In genomic region chr3:121916189-121916588, GRCh38 we compare ENCODE assay signal across 21 cellular contexts. TPM values are rescaled to one million over a fixed set of nuclear protein-coding genes. Genes with fewer than 3 reads are reported as not detected.
DNase-seq lines count a peak whose midpoint lies in the region; ATAC-seq and TF ChIP-seq lines count a peak whose summit lies in the region.
"Had no signal": no experiment of that assay in that cellular context is flagged by ENCODE, and none has a peak within 500 bp of the region (broad histone marks: within the 10 kb centered on the region; RNA-seq: fewer than 3 reads in every experiment).

No MANE protein-coding gene starts in this region.

- no peaks in the 10 kb centered on the region for H3K27me3 ChIP-seq in PC-3 (ENCODE audit: low read length)

- no peaks in the 10 kb centered on the region for H3K4me1 ChIP-seq in PC-3 (ENCODE audit: insufficient read depth, low read length)

- intact Hi-C loops in PC-3 (cut with micrococcal nuclease) = no loop called here
- intact Hi-C loops in activated naive CD4-positive, alpha-beta T cell treated with anti-CD3 and anti-CD28 coated beads for 36 hours (cut with micrococcal nuclease) = no loop called here
- intact Hi-C loops in cardiac septum (cut with DNase I) = no loop called here

- DNase-seq in PC-3 = peak; percentile 34
- peak; percentile 14 for DNase-seq in iPS-NIHi11 (ENCODE audit: low spot score)
- peak; percentile 86 for DNase-seq in renal cortical epithelial cell (ENCODE audit: low read depth)
- no peak for DNase-seq in activated naive CD4-positive, alpha-beta T cell treated with anti-CD3 and anti-CD28 coated beads for 36 hours
- no peak for DNase-seq in NCI-H524 treated with DMSO at 0.1 percent for 48 hours (lab: John Stamatoyannopoulos, UW)
- DNase-seq in cardiac septum (ENCODE audit: low spot score) = no peak
- DNase-seq in NCI-H2029 (lab: John Stamatoyannopoulos, UW) = no peak
- DNase-seq: DMS 273 treated with DMSO at 0.1 percent for 48 hours; H7; IMR-90; Kasumi-1; NCI-H146; NCI-H2081 treated with DMSO at 0.1 percent for 48 hours; NCI-H2227 treated with DMSO at 0.1 percent for 48 hours; NCI-H526; NK-92 treated with Interleukin-12 subunit alpha and Interleukin-12 subunit beta, amount 100 ng/mL, for 24 hours; OCI-M1; RPMI8226 had no signal

- no peak for TF ChIP-seq CTCF in PC-3 (conservative IDR thresholded peaks at IDR 0.05; ENCODE audit: low read depth, low read length)

- H3F3A ChIP-seq in PC-3 (ENCODE audit: low read length, unreplicated experiment) = no peaks in the 10 kb centered on the region

- no TSS peak for BruUV-seq in PC-3 (replicated peaks; lab: Mats Ljungman, UMichigan)

- no peak overlapping the region for H3K4me3 ChIP-seq in PC-3 (ENCODE audit: low read length)

- H3K9me3 ChIP-seq in PC-3 (ENCODE audit: low read length) = no peaks in the 10 kb centered on the region

- no peak overlapping the region for H3K27ac Mint-ChIP-seq in activated naive CD4-positive, alpha-beta T cell treated with anti-CD3 and anti-CD28 coated beads for 36 hours

- H3K36me3 Mint-ChIP-seq in activated naive CD4-positive, alpha-beta T cell treated with anti-CD3 and anti-CD28 coated beads for 36 hours (ENCODE audit: low read depth) = peaks cover 4% of the 10 kb centered on the region

- H3K9me3 Mint-ChIP-seq in activated naive CD4-positive, alpha-beta T cell treated with anti-CD3 and anti-CD28 coated beads for 36 hours = no peaks in the 10 kb centered on the region
- H3K9me3 Mint-ChIP-seq: CD14-positive monocyte had no signal

- POLR2A ChIA-PET in PC-3 (lab: Charles Lee; ENCODE audit: unreplicated experiment) = no interaction called here

- CTCF ChIA-PET in PC-3 (lab: Charles Lee) = no interaction called here
- CTCF ChIA-PET in activated naive CD4-positive, alpha-beta T cell treated with anti-CD3 and anti-CD28 coated beads for 36 hours (lab: Charles Lee) = no interaction called here

- no peak overlapping the region for H3K4me2 ChIP-seq in PC-3 (ENCODE audit: low read length)

- peak; percentile 11; the same call in 1 of the 2 replicates for TF ChIP-seq EP300 in Ishikawa (IDR thresholded peaks at IDR 0.05; ENCODE audit: borderline replicate concordance)

- H3K79me2 ChIP-seq in PC-3 (ENCODE audit: low read length) = no peaks in the 10 kb centered on the region

- no peak for TF ChIP-seq RAD21 in Ishikawa (IDR thresholded peaks at IDR 0.05; ENCODE audit: low read depth)

- no peaks in the 10 kb centered on the region for H3K9me2 ChIP-seq in PC-3 (replicated peaks; ENCODE audit: low read length)

- no peak overlapping the region for H2AFZ ChIP-seq in PC-3 (ENCODE audit: low read length)

- H3K27me3 Mint-ChIP-seq in activated naive CD4-positive, alpha-beta T cell treated with anti-CD3 and anti-CD28 coated beads for 36 hours (ENCODE audit: low read depth) = no peaks in the 10 kb centered on the region

- H3K9ac ChIP-seq in PC-3 (ENCODE audit: low read length) = no peak overlapping the region

- H3K4me1 Mint-ChIP-seq in activated naive CD4-positive, alpha-beta T cell treated with anti-CD3 and anti-CD28 coated beads for 36 hours (ENCODE audit: low read depth) = no peaks in the 10 kb centered on the region

- no peak for ATAC-seq in PC-3

- H4K20me1 ChIP-seq in PC-3 (ENCODE audit: low read length) = no peaks in the 10 kb centered on the region

- no peak overlapping the region for H3K27ac ChIP-seq in PC-3 (ENCODE audit: low read length)

- no peaks in the 10 kb centered on the region for H3K36me3 ChIP-seq in PC-3 (ENCODE audit: low read depth, low read length)

- H3K4me3 Mint-ChIP-seq in activated naive CD4-positive, alpha-beta T cell treated with anti-CD3 and anti-CD28 coated beads for 36 hours = no peak overlapping the region
- H3K4me3 Mint-ChIP-seq: CD14-positive monocyte had no signal

TF ChIP-seq in Ishikawa, 13 proteins besides CTCF, POLR2A, EP300 and RAD21:
- TF ChIP-seq NFIC (IDR thresholded peaks at IDR 0.05) (peak; percentile 71), EGR1 (IDR thresholded peaks at IDR 0.05) (no peak)

RNA-seq across cellular contexts. Expression of gene SLC15A2, which starts 22.0 kb away (rescaled TPM):
- total RNA-seq in PC-3 (2014; rRNA removed) (0.12 and 0.91 TPM in 2 replicates), renal cortical epithelial cell (1.9 and 4.7 TPM in 2 replicates), cardiac septum (0.92 TPM)
- 1 to 10 TPM in 1 of 2 experiments, under 1 TPM in 1; 0.49 to 1.5 TPM for total RNA-seq in activated naive CD4-positive, alpha-beta T cell treated with anti-CD3 and anti-CD28 coated beads for 36 hours
- total RNA-seq: HT1080 had no signal

Comparison
In these comparisons a context has a peak if more than half of its experiments do, and no peak if none do; other contexts are left out.
1. DNase-seq: peak in PC-3 (single experiment), iPS-NIHi11 (single experiment) and renal cortical epithelial cell (single experiment); none in activated naive CD4-positive, alpha-beta T cell treated with anti-CD3 and anti-CD28 coated beads for 36 hours (single experiment), NCI-H524 treated with DMSO at 0.1 percent for 48 hours (single experiment), cardiac septum (single experiment) and NCI-H2029 (single experiment).